1 cellular context compared by ENCODE assay signal in the genomic region with DNA sequence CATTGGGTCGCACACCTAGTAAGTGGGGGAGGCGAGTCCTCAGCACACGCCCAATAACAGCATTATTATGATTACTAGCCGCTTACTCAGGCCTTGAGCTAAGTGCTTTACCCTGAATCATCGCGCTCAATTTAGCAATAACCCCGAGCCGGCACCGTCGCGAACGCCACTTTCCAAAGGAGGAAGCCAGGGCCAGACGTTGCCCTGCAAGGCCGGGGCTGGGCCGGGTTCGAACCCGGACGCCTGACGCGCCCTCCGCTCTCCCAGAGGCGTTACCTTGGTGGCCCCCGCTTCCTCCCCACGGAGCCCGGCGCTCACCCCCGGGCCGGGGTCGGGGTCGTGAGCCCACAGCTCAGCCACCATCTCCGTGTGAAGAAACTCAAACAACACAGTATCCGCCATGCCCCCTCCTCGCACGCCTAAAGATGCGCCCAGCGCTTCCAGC.
TF ChIP-seq lines count a peak whose summit lies in the region.

A gene with protein sequence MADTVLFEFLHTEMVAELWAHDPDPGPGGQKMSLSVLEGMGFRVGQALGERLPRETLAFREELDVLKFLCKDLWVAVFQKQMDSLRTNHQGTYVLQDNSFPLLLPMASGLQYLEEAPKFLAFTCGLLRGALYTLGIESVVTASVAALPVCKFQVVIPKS (minus strand): TSS at position 421 of the 445 bp plus-strand sequence. CDS start 19 bp downstream, at position 402.

TF ChIP-seq in HepG2, 621 proteins besides CTCF, POLR2A, EP300 and RAD21 (continued from another document and continues in another):
- TF ChIP-seq, protein P1, sequence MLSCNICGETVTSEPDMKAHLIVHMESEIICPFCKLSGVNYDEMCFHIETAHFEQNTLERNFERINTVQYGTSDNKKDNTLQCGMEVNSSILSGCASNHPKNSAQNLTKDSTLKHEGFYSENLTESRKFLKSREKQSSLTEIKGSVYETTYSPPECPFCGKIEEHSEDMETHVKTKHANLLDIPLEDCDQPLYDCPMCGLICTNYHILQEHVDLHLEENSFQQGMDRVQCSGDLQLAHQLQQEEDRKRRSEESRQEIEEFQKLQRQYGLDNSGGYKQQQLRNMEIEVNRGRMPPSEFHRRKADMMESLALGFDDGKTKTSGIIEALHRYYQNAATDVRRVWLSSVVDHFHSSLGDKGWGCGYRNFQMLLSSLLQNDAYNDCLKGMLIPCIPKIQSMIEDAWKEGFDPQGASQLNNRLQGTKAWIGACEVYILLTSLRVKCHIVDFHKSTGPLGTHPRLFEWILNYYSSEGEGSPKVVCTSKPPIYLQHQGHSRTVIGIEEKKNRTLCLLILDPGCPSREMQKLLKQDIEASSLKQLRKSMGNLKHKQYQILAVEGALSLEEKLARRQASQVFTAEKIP (CRISPR knock-in tag; IDR thresholded peaks at IDR 0.05; ENCODE audit: borderline replicate concordance), result no peak
- TF ChIP-seq MTF1 (CRISPR knock-in tag; IDR thresholded peaks at IDR 0.05) (no peak), ZNF816 (CRISPR knock-in tag; IDR thresholded peaks at IDR 0.05; ENCODE audit: borderline replicate concordance) (no peak), HMGA1 (CRISPR knock-in tag; conservative IDR thresholded peaks at IDR 0.05) (no peak), ZNF562 (CRISPR knock-in tag; IDR thresholded peaks at IDR 0.05; ENCODE audit: borderline replicate concordance) (no peak), ZKSCAN5 (CRISPR knock-in tag; IDR thresholded peaks at IDR 0.05) (no peak), ZNF605 (CRISPR knock-in tag; IDR thresholded peaks at IDR 0.05) (peak; percentile 74; the same call in 1 of the 2 replicates), AGO2 (optimal IDR thresholded peaks at IDR 0.05; ENCODE audit: low read depth, low read length) (peak; percentile 47), NFIB (CRISPR knock-in tag; IDR thresholded peaks at IDR 0.05; ENCODE audit: borderline replicate concordance) (no peak), ZNF468 (CRISPR knock-in tag; IDR thresholded peaks at IDR 0.05) (no peak), ZNF260 (CRISPR knock-in tag; IDR thresholded peaks at IDR 0.05; ENCODE audit: borderline replicate concordance, low read depth) (no peak), ZNF33A (CRISPR knock-in tag; IDR thresholded peaks at IDR 0.05; ENCODE audit: borderline replicate concordance) (no peak), CEBPG (CRISPR knock-in tag; IDR thresholded peaks at IDR 0.05) (no peak), FOXP1 (IDR thresholded peaks at IDR 0.05) (no peak), FOXP1 (CRISPR knock-in tag; IDR thresholded peaks at IDR 0.05) (no peak), SALL2 (CRISPR knock-in tag; IDR thresholded peaks at IDR 0.05) (no peak), ZNF652 (CRISPR knock-in tag; IDR thresholded peaks at IDR 0.05; ENCODE audit: borderline replicate concordance, low read depth) (no peak), IKZF4 (CRISPR knock-in tag; IDR thresholded peaks at IDR 0.05; ENCODE audit: borderline replicate concordance, low read depth, not compliant biosample characterization) (no peak), NFE2L1 (CRISPR knock-in tag; IDR thresholded peaks at IDR 0.05; ENCODE audit: borderline replicate concordance) (no peak), ZSCAN20 (CRISPR knock-in tag; IDR thresholded peaks at IDR 0.05; ENCODE audit: borderline replicate concordance) (no peak), TARDBP (CRISPR knock-in tag; IDR thresholded peaks at IDR 0.05) (0 out of 2 replicates have a peak, but pooled peaks have one; percentile 32), MAF1 (CRISPR knock-in tag; IDR thresholded peaks at IDR 0.05; ENCODE audit: borderline replicate concordance) (no peak), MTF2 (CRISPR knock-in tag; IDR thresholded peaks at IDR 0.05; ENCODE audit: borderline replicate concordance) (no peak), ZFP36L2 (CRISPR knock-in tag; IDR thresholded peaks at IDR 0.05) (no peak)
- TF ChIP-seq, protein P2, sequence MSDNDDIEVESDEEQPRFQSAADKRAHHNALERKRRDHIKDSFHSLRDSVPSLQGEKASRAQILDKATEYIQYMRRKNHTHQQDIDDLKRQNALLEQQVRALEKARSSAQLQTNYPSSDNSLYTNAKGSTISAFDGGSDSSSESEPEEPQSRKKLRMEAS (IDR thresholded peaks at IDR 0.05), result no peak
- TF ChIP-seq, protein P3, sequence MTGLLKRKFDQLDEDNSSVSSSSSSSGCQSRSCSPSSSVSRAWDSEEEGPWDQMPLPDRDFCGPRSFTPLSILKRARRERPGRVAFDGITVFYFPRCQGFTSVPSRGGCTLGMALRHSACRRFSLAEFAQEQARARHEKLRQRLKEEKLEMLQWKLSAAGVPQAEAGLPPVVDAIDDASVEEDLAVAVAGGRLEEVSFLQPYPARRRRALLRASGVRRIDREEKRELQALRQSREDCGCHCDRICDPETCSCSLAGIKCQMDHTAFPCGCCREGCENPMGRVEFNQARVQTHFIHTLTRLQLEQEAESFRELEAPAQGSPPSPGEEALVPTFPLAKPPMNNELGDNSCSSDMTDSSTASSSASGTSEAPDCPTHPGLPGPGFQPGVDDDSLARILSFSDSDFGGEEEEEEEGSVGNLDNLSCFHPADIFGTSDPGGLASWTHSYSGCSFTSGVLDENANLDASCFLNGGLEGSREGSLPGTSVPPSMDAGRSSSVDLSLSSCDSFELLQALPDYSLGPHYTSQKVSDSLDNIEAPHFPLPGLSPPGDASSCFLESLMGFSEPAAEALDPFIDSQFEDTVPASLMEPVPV (CRISPR knock-in tag; IDR thresholded peaks at IDR 0.05), result peak; percentile 55
- TF ChIP-seq, protein P4, sequence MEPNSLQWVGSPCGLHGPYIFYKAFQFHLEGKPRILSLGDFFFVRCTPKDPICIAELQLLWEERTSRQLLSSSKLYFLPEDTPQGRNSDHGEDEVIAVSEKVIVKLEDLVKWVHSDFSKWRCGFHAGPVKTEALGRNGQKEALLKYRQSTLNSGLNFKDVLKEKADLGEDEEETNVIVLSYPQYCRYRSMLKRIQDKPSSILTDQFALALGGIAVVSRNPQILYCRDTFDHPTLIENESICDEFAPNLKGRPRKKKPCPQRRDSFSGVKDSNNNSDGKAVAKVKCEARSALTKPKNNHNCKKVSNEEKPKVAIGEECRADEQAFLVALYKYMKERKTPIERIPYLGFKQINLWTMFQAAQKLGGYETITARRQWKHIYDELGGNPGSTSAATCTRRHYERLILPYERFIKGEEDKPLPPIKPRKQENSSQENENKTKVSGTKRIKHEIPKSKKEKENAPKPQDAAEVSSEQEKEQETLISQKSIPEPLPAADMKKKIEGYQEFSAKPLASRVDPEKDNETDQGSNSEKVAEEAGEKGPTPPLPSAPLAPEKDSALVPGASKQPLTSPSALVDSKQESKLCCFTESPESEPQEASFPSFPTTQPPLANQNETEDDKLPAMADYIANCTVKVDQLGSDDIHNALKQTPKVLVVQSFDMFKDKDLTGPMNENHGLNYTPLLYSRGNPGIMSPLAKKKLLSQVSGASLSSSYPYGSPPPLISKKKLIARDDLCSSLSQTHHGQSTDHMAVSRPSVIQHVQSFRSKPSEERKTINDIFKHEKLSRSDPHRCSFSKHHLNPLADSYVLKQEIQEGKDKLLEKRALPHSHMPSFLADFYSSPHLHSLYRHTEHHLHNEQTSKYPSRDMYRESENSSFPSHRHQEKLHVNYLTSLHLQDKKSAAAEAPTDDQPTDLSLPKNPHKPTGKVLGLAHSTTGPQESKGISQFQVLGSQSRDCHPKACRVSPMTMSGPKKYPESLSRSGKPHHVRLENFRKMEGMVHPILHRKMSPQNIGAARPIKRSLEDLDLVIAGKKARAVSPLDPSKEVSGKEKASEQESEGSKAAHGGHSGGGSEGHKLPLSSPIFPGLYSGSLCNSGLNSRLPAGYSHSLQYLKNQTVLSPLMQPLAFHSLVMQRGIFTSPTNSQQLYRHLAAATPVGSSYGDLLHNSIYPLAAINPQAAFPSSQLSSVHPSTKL (CRISPR knock-in tag; IDR thresholded peaks at IDR 0.05), result no peak; the same call in 1 of the 2 replicates
- TF ChIP-seq, protein P5, sequence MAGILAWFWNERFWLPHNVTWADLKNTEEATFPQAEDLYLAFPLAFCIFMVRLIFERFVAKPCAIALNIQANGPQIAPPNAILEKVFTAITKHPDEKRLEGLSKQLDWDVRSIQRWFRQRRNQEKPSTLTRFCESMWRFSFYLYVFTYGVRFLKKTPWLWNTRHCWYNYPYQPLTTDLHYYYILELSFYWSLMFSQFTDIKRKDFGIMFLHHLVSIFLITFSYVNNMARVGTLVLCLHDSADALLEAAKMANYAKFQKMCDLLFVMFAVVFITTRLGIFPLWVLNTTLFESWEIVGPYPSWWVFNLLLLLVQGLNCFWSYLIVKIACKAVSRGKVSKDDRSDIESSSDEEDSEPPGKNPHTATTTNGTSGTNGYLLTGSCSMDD (CRISPR knock-in tag; IDR thresholded peaks at IDR 0.05), result no peak
- TF ChIP-seq, protein P6, sequence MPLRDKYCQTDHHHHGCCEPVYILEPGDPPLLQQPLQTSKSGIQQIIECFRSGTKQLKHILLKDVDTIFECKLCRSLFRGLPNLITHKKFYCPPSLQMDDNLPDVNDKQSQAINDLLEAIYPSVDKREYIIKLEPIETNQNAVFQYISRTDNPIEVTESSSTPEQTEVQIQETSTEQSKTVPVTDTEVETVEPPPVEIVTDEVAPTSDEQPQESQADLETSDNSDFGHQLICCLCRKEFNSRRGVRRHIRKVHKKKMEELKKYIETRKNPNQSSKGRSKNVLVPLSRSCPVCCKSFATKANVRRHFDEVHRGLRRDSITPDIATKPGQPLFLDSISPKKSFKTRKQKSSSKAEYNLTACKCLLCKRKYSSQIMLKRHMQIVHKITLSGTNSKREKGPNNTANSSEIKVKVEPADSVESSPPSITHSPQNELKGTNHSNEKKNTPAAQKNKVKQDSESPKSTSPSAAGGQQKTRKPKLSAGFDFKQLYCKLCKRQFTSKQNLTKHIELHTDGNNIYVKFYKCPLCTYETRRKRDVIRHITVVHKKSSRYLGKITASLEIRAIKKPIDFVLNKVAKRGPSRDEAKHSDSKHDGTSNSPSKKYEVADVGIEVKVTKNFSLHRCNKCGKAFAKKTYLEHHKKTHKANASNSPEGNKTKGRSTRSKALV (CRISPR knock-in tag; IDR thresholded peaks at IDR 0.05), result no peak
- TF ChIP-seq, protein P7, sequence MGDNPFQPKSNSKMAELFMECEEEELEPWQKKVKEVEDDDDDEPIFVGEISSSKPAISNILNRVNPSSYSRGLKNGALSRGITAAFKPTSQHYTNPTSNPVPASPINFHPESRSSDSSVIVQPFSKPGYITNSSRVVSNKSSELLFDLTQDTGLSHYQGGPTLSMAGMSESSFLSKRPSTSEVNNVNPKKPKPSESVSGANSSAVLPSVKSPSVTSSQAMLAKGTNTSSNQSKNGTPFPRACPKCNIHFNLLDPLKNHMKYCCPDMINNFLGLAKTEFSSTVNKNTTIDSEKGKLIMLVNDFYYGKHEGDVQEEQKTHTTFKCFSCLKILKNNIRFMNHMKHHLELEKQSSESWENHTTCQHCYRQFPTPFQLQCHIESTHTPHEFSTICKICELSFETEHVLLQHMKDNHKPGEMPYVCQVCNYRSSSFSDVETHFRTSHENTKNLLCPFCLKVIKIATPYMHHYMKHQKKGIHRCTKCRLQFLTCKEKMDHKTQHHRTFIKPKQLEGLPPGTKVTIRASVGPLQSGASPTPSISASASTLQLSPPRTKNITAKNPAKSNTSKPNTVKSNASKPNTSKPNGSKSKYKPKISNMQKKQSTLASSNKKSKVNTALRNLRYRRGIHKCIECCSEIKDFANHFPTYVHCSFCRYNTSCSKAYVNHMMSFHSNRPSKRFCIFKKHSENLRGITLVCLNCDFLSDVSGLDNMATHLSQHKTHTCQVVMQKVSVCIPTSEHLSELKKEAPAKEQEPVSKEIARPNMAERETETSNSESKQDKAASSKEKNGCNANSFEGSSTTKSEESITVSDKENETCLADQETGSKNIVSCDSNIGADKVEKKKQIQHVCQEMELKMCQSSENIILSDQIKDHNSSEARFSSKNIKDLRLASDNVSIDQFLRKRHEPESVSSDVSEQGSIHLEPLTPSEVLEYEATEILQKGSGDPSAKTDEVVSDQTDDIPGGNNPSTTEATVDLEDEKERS (CRISPR knock-in tag; IDR thresholded peaks at IDR 0.05), result no peak
- TF ChIP-seq, protein P8, sequence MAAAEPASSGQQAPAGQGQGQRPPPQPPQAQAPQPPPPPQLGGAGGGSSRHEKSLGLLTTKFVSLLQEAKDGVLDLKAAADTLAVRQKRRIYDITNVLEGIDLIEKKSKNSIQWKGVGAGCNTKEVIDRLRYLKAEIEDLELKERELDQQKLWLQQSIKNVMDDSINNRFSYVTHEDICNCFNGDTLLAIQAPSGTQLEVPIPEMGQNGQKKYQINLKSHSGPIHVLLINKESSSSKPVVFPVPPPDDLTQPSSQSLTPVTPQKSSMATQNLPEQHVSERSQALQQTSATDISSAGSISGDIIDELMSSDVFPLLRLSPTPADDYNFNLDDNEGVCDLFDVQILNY (CRISPR knock-in tag; conservative IDR thresholded peaks at IDR 0.05), result no peak
- TF ChIP-seq, protein P9, sequence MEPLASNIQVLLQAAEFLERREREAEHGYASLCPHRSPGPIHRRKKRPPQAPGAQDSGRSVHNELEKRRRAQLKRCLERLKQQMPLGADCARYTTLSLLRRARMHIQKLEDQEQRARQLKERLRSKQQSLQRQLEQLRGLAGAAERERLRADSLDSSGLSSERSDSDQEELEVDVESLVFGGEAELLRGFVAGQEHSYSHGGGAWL (CRISPR knock-in tag; IDR thresholded peaks at IDR 0.05), result no peak; the same call in 1 of the 2 replicates
